ENCODE assay signal across 1 cellular context in genomic region chr14:61894452-61895077, GRCh38.
TF ChIP-seq lines count a peak whose summit lies in the region.

No MANE protein-coding gene starts in this region.

TF ChIP-seq in SK-N-SH treated with all-trans-retinoic acid at 6 μM for 48 hours, 23 proteins besides CTCF, POLR2A, EP300 and RAD21 (continued from another document):
- TF ChIP-seq CREB5 (CRISPR knock-in tag; IDR thresholded peaks at IDR 0.05; ENCODE audit: low read depth), result no peak
